Comparison of ENCODE assay signal across 9 cellular contexts in genomic region chr1:54229281-54229891, GRCh38. TPM values are rescaled to one million over a fixed set of nuclear protein-coding genes. Genes with fewer than 3 reads are reported as not detected.
DNase-seq lines count a peak whose midpoint lies in the region; ATAC-seq and TF ChIP-seq lines count a peak whose summit lies in the region.
"Had no signal": no experiment of that assay in that cellular context is flagged by ENCODE, and none has a peak within 500 bp of the region (broad histone marks: within the 10 kb centered on the region; RNA-seq: fewer than 3 reads in every experiment).

No MANE protein-coding gene starts in this region.

- no peak for TF ChIP-seq CTCF in heart left ventricle (IDR thresholded peaks at IDR 0.05)
- TF ChIP-seq CTCF in left ventricle myocardium inferior (IDR thresholded peaks at IDR 0.05; ENCODE audit: borderline replicate concordance), result no peak
- TF ChIP-seq CTCF in uterus (IDR thresholded peaks at IDR 0.05), result no peak

- H3K4me3 ChIP-seq in heart left ventricle (no peak overlapping the region), left ventricle myocardium inferior (no peak overlapping the region), uterus (no peak overlapping the region)
- no peak overlapping the region for H3K4me3 ChIP-seq in effector memory CD4-positive, alpha-beta T cell (ENCODE audit: insufficient read depth, low read depth, low read length, poor library complexity, severe bottlenecking)

- DNase-seq in heart left ventricle (no peak), left ventricle myocardium inferior (no peak), kidney glomerular epithelial cell (lab: John Stamatoyannopoulos, UW) (peak; percentile 68), uterus (peak; percentile 52 to 67), activated gamma-delta T cell (lab: John Stamatoyannopoulos, UW) (no peak), NCI-H748 (lab: John Stamatoyannopoulos, UW; ENCODE audit: unreplicated experiment) (no peak)
- no peak for DNase-seq in activated T-cell treated with anti-CD3 and anti-CD28 coated beads, Interleukin-2, amount 50 U/mL, for 4 hours
- DNase-seq in effector memory CD4-positive, alpha-beta T cell, result no peak

- peaks cover 2% of the 10 kb centered on the region for H3K36me3 Mint-ChIP-seq in activated T-cell treated with anti-CD3 and anti-CD28 coated beads, Interleukin-2, amount 50 U/mL, for 4 hours (ENCODE audit: insufficient read depth)

- TF ChIP-seq POLR2A in heart left ventricle (IDR thresholded peaks at IDR 0.05) (no peak), uterus (IDR thresholded peaks at IDR 0.05) (no peak)

- H3K36me3 ChIP-seq in heart left ventricle (peaks cover 0 to 28% (median 13%) of the 10 kb centered on the region in 9 donors), left ventricle myocardium inferior (peaks cover 22% of the 10 kb centered on the region), uterus (no peaks in the 10 kb centered on the region)
- peaks cover 4% of the 10 kb centered on the region for H3K36me3 ChIP-seq in effector memory CD4-positive, alpha-beta T cell (ENCODE audit: control insufficient read depth, insufficient read depth, low read length)

- peak in 3 of 4 donors; percentile 57 to 64 (median 58) for ATAC-seq in heart left ventricle
- peak; percentile 19 to 59 for ATAC-seq in activated T-cell treated with anti-CD3 and anti-CD28 coated beads, Interleukin-2, amount 50 U/mL, for 4 hours

- no peak overlapping the region for H3K4me3 Mint-ChIP-seq in activated T-cell treated with anti-CD3 and anti-CD28 coated beads, Interleukin-2, amount 50 U/mL, for 4 hours
- H3K4me3 Mint-ChIP-seq: nephron had no signal

- 30 to 55% (median 45%) methylated on average over 9 to 11 of the region's 11 CpGs for WGBS in heart left ventricle, 4 donors

- intact Hi-C loops in heart left ventricle (cut with DNase I) (loop anchor here in 1 of 10 donors (10.0 kb wide), 1 partner anchor 175 kb away; the partner anchor contains the start of gene SSBP3), left ventricle myocardium inferior (cut with micrococcal nuclease) (no loop called here), uterus (cut with DNase I; ENCODE audit: low total_unique reads) (no loop called here)

- H3K27ac ChIP-seq in heart left ventricle, result peak overlapping the region in 1 of 12 donors; percentile 20
- no peak overlapping the region for H3K27ac ChIP-seq in left ventricle myocardium inferior (replicated peaks)
- peak overlapping the region; percentile 20 to 50 for H3K27ac ChIP-seq in uterus
- H3K27ac ChIP-seq in effector memory CD4-positive, alpha-beta T cell (ENCODE audit: insufficient read depth, low read length, poor library complexity, severe bottlenecking), result no peak overlapping the region

- H3K27me3 Mint-ChIP-seq in activated T-cell treated with anti-CD3 and anti-CD28 coated beads, Interleukin-2, amount 50 U/mL, for 4 hours (ENCODE audit: low read depth), result no peaks in the 10 kb centered on the region

- H3K4me1 ChIP-seq in heart left ventricle, result peaks cover 0 to 14% (median 4%) of the 10 kb centered on the region in 12 donors
- H3K4me1 ChIP-seq in left ventricle myocardium inferior, result peaks cover 10% of the 10 kb centered on the region
- peaks cover 0 to 14% of the 10 kb centered on the region in 2 donors for H3K4me1 ChIP-seq in uterus
- peaks cover 11% of the 10 kb centered on the region for H3K4me1 ChIP-seq in effector memory CD4-positive, alpha-beta T cell (ENCODE audit: control insufficient read depth, insufficient read depth, low read length, poor library complexity, severe bottlenecking)

- no peaks in the 10 kb centered on the region for H3K9me3 Mint-ChIP-seq in activated T-cell treated with anti-CD3 and anti-CD28 coated beads, Interleukin-2, amount 50 U/mL, for 4 hours
- H3K9me3 Mint-ChIP-seq: nephron had no signal

- H3K4me1 Mint-ChIP-seq in activated T-cell treated with anti-CD3 and anti-CD28 coated beads, Interleukin-2, amount 50 U/mL, for 4 hours (ENCODE audit: low read depth), result peaks cover 23% of the 10 kb centered on the region

- H3K9me3 ChIP-seq in heart left ventricle, result no peaks in the 10 kb centered on the region
- no peaks in the 10 kb centered on the region for H3K9me3 ChIP-seq in left ventricle myocardium inferior (replicated peaks)
- H3K9me3 ChIP-seq in uterus, result no peaks in the 10 kb centered on the region
- H3K9me3 ChIP-seq in effector memory CD4-positive, alpha-beta T cell (ENCODE audit: control insufficient read depth, low read length), result no peaks in the 10 kb centered on the region

- no peaks in the 10 kb centered on the region for H3K27me3 ChIP-seq in heart left ventricle
- no peaks in the 10 kb centered on the region for H3K27me3 ChIP-seq in left ventricle myocardium inferior (ENCODE audit: low read depth)
- no peaks in the 10 kb centered on the region for H3K27me3 ChIP-seq in uterus
- H3K27me3 ChIP-seq in effector memory CD4-positive, alpha-beta T cell (replicated peaks; ENCODE audit: control insufficient read depth, insufficient read depth, low read length, poor library complexity, severe bottlenecking), result no peaks in the 10 kb centered on the region

RNA-seq across cellular contexts. Expression of gene MRPL37, which starts 29.4 kb away (rescaled TPM):
- 100 to 1,000 TPM in 2 of 9 donors, 10 to 100 TPM in 7; 75.6 to 122 (median 89.3) TPM for total RNA-seq in heart left ventricle
- 10 to 100 TPM; 46.7 to 78.1 TPM for polyA plus RNA-seq in heart left ventricle
- total RNA-seq in left ventricle myocardium inferior, result 78.3 TPM
- 100 to 1,000 TPM; 172 to 194 (median 185) TPM for total RNA-seq in activated T-cell treated with anti-CD3 and anti-CD28 coated beads, Interleukin-2, amount 50 U/mL, for 4 hours
- total RNA-seq in uterus, result 10 to 100 TPM in 3 of 4 donors, 1 to 10 TPM in 1; 4.4 to 52.9 (median 39.0) TPM

RNA-seq across cellular contexts. Expression of gene CYB5RL, which starts 29.6 kb away (rescaled TPM):
- total RNA-seq in heart left ventricle (1 to 10 TPM; 2.8 to 7.5 (median 4.4) TPM), left ventricle myocardium inferior (6.1 TPM), uterus (10 to 100 TPM in 1 of 4 donors, 1 to 10 TPM in 3; 1.3 to 11.6 (median 6.6) TPM)
- polyA plus RNA-seq in heart left ventricle, result 1 to 10 TPM; 2.2 to 2.7 TPM
- total RNA-seq in activated T-cell treated with anti-CD3 and anti-CD28 coated beads, Interleukin-2, amount 50 U/mL, for 4 hours, result 1 to 10 TPM; 7.2 to 8.3 (median 7.7) TPM

Comparison
In these comparisons a context has a peak if more than half of its experiments do, and no peak if none do; other contexts are left out.
1. DNase-seq: peak in kidney glomerular epithelial cell (single experiment) and uterus (2 of 2); none in heart left ventricle (0 of 5), left ventricle myocardium inferior (single experiment), activated T-cell treated with anti-CD3 and anti-CD28 coated beads, Interleukin-2, amount 50 U/mL, for 4 hours (single experiment), activated gamma-delta T cell (single experiment), effector memory CD4-positive, alpha-beta T cell (0 of 3) and NCI-H748 (single experiment).
2. H3K27ac ChIP-seq: peak in uterus (2 of 2); none in left ventricle myocardium inferior (single experiment) and effector memory CD4-positive, alpha-beta T cell (single experiment).